1 cellular context compared by ENCODE assay signal in the genomic region with DNA sequence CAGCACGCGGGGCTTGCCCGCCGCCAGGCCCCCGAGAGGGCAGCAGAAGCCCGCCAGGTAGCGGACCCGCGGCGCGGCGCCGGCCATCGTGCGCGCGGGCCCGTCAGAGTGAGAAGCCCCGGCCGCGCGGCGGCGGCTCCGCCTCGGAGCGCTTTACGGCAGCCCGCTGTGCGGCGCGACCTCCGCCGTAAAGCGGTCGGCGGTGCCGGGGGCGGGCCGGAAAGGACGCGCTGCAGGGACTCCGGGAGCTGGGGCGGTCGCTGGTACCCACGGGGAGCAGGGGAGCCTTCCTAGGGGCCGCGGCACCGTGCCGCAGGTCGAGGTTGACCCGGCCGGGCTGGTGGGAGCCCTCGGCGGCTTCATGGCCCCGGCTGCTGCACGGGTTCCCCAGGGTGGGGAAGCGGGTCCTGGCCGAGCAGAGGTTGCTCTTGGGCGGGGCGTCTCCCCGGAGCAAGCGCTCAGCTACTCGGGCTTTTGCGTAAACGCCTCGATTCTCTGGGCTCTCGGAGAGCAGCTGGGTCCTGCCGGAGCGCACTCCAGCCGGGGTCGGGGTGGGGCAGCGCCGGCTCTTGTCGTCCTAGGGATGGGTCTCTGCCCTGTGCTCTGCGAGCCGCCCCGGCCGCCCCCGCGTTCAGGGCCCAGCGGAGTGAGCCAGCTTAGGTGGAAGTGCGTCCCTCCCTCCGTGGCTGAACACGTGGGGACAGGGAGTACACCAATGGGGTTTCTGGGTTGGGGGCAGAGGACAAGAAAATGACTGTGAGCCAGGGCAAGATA.
TF ChIP-seq lines count a peak whose summit lies in the region.

A gene with protein sequence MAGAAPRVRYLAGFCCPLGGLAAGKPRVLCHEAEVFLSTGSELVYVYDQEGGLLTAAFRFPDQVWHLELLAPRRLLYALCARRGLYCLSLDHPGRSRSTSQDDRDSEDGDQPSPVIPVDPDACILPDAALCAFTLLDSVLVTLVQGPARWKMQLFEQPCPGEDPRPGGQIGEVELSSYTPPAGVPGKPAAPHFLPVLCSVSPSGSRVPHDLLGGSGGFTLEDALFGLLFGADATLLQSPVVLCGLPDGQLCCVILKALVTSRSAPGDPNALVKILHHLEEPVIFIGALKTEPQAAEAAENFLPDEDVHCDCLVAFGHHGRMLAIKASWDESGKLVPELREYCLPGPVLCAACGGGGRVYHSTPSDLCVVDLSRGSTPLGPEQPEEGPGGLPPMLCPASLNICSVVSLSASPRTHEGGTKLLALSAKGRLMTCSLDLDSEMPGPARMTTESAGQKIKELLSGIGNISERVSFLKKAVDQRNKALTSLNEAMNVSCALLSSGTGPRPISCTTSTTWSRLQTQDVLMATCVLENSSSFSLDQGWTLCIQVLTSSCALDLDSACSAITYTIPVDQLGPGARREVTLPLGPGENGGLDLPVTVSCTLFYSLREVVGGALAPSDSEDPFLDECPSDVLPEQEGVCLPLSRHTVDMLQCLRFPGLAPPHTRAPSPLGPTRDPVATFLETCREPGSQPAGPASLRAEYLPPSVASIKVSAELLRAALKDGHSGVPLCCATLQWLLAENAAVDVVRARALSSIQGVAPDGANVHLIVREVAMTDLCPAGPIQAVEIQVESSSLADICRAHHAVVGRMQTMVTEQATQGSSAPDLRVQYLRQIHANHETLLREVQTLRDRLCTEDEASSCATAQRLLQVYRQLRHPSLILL (minus strand): TSS at position 110 of the 774 bp plus-strand sequence. CDS start 23 bp downstream, at position 87.

TF ChIP-seq in K562, 482 proteins besides CTCF, POLR2A, EP300 and RAD21 (continued from another document):
- TF ChIP-seq, protein P1, sequence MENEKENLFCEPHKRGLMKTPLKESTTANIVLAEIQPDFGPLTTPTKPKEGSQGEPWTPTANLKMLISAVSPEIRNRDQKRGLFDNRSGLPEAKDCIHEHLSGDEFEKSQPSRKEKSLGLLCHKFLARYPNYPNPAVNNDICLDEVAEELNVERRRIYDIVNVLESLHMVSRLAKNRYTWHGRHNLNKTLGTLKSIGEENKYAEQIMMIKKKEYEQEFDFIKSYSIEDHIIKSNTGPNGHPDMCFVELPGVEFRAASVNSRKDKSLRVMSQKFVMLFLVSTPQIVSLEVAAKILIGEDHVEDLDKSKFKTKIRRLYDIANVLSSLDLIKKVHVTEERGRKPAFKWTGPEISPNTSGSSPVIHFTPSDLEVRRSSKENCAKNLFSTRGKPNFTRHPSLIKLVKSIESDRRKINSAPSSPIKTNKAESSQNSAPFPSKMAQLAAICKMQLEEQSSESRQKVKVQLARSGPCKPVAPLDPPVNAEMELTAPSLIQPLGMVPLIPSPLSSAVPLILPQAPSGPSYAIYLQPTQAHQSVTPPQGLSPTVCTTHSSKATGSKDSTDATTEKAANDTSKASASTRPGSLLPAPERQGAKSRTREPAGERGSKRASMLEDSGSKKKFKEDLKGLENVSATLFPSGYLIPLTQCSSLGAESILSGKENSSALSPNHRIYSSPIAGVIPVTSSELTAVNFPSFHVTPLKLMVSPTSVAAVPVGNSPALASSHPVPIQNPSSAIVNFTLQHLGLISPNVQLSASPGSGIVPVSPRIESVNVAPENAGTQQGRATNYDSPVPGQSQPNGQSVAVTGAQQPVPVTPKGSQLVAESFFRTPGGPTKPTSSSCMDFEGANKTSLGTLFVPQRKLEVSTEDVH (IDR thresholded peaks at IDR 0.05; ENCODE audit: low read depth, partially characterized antibody) = no peak
- TF ChIP-seq ZNF696 (CRISPR knock-in tag; conservative IDR thresholded peaks at IDR 0.05) (no peak), HCFC1 (IDR thresholded peaks at IDR 0.05; ENCODE audit: low read depth, low read length) (peak; percentile 69), ZBTB7A (IDR thresholded peaks at IDR 0.05; ENCODE audit: borderline replicate concordance, control insufficient read depth, low read depth, low read length) (peak; percentile 18), TAF9B (IDR thresholded peaks at IDR 0.05; ENCODE audit: partially characterized antibody) (no peak), ZNF24 (IDR thresholded peaks at IDR 0.05) (no peak), SOX6 (IDR thresholded peaks at IDR 0.05) (no peak), XRCC3 (IDR thresholded peaks at IDR 0.05) (no peak), KDM5B (IDR thresholded peaks at IDR 0.05; ENCODE audit: insufficient replicate concordance, low read depth, low read length) (peak; percentile 94), ZFP30 (CRISPR knock-in tag; IDR thresholded peaks at IDR 0.05; ENCODE audit: borderline replicate concordance) (no peak), ZNF184 (CRISPR knock-in tag; IDR thresholded peaks at IDR 0.05) (no peak), NFRKB (IDR thresholded peaks at IDR 0.05; ENCODE audit: low read depth) (no peak), TGIF2 (CRISPR knock-in tag; IDR thresholded peaks at IDR 0.05) (no peak), CEBPB (tag; IDR thresholded peaks at IDR 0.05) (no peak), L3MBTL2 (IDR thresholded peaks at IDR 0.05) (peak; percentile 0), CBX3 (IDR thresholded peaks at IDR 0.05; ENCODE audit: borderline replicate concordance in 1 of 2, low read length in 2 of 2) (no peak), ZNF79 (CRISPR knock-in tag; IDR thresholded peaks at IDR 0.05; ENCODE audit: low read depth) (no peak)
- TF ChIP-seq, protein P2, sequence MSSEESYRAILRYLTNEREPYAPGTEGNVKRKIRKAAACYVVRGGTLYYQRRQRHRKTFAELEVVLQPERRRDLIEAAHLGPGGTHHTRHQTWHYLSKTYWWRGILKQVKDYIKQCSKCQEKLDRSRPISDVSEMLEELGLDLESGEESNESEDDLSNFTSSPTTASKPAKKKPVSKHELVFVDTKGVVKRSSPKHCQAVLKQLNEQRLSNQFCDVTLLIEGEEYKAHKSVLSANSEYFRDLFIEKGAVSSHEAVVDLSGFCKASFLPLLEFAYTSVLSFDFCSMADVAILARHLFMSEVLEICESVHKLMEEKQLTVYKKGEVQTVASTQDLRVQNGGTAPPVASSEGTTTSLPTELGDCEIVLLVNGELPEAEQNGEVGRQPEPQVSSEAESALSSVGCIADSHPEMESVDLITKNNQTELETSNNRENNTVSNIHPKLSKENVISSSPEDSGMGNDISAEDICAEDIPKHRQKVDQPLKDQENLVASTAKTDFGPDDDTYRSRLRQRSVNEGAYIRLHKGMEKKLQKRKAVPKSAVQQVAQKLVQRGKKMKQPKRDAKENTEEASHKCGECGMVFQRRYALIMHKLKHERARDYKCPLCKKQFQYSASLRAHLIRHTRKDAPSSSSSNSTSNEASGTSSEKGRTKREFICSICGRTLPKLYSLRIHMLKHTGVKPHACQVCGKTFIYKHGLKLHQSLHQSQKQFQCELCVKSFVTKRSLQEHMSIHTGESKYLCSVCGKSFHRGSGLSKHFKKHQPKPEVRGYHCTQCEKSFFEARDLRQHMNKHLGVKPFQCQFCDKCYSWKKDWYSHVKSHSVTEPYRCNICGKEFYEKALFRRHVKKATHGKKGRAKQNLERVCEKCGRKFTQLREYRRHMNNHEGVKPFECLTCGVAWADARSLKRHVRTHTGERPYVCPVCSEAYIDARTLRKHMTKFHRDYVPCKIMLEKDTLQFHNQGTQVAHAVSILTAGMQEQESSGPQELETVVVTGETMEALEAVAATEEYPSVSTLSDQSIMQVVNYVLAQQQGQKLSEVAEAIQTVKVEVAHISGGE (CRISPR knock-in tag; IDR thresholded peaks at IDR 0.05) = peak in 1 of 3 experiments; percentile 78; a peak in 2 of 6 replicates
- TF ChIP-seq, protein P3, sequence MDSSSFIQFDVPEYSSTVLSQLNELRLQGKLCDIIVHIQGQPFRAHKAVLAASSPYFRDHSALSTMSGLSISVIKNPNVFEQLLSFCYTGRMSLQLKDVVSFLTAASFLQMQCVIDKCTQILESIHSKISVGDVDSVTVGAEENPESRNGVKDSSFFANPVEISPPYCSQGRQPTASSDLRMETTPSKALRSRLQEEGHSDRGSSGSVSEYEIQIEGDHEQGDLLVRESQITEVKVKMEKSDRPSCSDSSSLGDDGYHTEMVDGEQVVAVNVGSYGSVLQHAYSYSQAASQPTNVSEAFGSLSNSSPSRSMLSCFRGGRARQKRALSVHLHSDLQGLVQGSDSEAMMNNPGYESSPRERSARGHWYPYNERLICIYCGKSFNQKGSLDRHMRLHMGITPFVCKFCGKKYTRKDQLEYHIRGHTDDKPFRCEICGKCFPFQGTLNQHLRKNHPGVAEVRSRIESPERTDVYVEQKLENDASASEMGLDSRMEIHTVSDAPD (CRISPR knock-in tag; IDR thresholded peaks at IDR 0.05) = no peak
